Comparison of ENCODE assay signal across 1 cellular context in the genomic region with DNA sequence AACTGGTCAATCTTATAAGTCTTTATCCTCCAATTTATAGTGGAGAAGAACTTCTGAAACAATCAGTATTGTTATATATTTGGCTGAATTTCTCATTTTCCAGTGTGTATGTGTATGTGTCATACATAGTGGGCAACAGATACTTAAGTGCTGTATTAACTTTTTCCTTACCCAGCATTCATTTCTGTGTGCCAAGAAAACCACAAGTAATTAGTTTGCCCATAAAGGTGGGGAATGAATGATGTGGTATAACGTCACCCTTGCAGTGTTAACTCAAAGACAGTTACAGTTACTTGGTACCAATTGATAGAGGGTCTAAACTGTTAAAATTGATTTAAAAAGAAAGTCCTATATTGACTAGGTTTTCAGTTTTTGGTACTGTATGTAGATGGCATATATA.
TF ChIP-seq lines count a peak whose summit lies in the region.

No MANE protein-coding gene starts in this region.

TF ChIP-seq in SK-N-SH treated with all-trans-retinoic acid at 6 μM for 48 hours, 23 proteins besides CTCF, POLR2A, EP300 and RAD21 (continued from another document):
- TF ChIP-seq, protein P1, sequence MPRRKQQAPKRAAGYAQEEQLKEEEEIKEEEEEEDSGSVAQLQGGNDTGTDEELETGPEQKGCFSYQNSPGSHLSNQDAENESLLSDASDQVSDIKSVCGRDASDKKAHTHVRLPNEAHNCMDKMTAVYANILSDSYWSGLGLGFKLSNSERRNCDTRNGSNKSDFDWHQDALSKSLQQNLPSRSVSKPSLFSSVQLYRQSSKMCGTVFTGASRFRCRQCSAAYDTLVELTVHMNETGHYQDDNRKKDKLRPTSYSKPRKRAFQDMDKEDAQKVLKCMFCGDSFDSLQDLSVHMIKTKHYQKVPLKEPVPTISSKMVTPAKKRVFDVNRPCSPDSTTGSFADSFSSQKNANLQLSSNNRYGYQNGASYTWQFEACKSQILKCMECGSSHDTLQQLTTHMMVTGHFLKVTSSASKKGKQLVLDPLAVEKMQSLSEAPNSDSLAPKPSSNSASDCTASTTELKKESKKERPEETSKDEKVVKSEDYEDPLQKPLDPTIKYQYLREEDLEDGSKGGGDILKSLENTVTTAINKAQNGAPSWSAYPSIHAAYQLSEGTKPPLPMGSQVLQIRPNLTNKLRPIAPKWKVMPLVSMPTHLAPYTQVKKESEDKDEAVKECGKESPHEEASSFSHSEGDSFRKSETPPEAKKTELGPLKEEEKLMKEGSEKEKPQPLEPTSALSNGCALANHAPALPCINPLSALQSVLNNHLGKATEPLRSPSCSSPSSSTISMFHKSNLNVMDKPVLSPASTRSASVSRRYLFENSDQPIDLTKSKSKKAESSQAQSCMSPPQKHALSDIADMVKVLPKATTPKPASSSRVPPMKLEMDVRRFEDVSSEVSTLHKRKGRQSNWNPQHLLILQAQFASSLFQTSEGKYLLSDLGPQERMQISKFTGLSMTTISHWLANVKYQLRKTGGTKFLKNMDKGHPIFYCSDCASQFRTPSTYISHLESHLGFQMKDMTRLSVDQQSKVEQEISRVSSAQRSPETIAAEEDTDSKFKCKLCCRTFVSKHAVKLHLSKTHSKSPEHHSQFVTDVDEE (CRISPR knock-in tag; IDR thresholded peaks at IDR 0.05), result no peak
